8 cellular contexts compared by ENCODE assay signal in genomic region chr16:89217388-89218191, GRCh38. TPM values are rescaled to one million over a fixed set of nuclear protein-coding genes. Genes with fewer than 3 reads are reported as not detected.
A peak's percentile ranks its signal among the peaks of the same experiment; 100 is the strongest.
DNase-seq lines count a peak whose midpoint lies in the region; ATAC-seq lines count a peak whose summit lies in the region.

TSS of gene ZNF778 (plus strand) at chr16:89217703. CDS start at chr16:89221128, 3,425 bp downstream.

- H3K9ac ChIP-seq in neuronal stem cell (ENCODE audit: low read depth, low read length, poor library complexity) = peak within 1 kb of the TSS; percentile 91

- peak within 1 kb of the TSS; percentile 97 for H3K18ac ChIP-seq in neuronal stem cell (ENCODE audit: low read length)

- peaks cover 4% of the 10 kb centered on the region for H3K79me1 ChIP-seq in neuronal stem cell (ENCODE audit: low read depth, low read length)

- no peaks in the 10 kb centered on the region for H3K9me3 Mint-ChIP-seq in IgD-negative memory B cell

- peaks cover 3% of the 10 kb centered on the region; the same call in 1 of the 2 replicates for H3K4me1 ChIP-seq in SJCRH30
- H3K4me1 ChIP-seq in neuronal stem cell (ENCODE audit: control insufficient read depth in 2 of 2, insufficient read depth in 1 of 2, low read depth in 1 of 2, low read length in 2 of 2) = peaks cover 3 to 4% of the 10 kb centered on the region in 2 donors

- peak within 1 kb of the TSS; percentile 81 to 94 (median 88) for H3K4me3 Mint-ChIP-seq in IgD-negative memory B cell

- WGBS in neuronal stem cell (ENCODE audit: extremely low coverage in 2 of 2, insufficient read length in 2 of 2, insufficient replicate concordance in 1 of 2), 2 donors = no CpG with 5 or more reads among the region's 91 CpGs

- no peaks in the 10 kb centered on the region for H3K27me3 ChIP-seq in SJCRH30
- peaks cover 0 to 2% (median 0%) of the 10 kb centered on the region in 3 experiments for H3K27me3 ChIP-seq in neuronal stem cell (ENCODE audit: control insufficient read depth in 3 of 3, insufficient read depth in 3 of 3, low read depth in 1 of 3, low read length in 3 of 3)

- peaks cover 27% of the 10 kb centered on the region for H3K36me3 ChIP-seq in SJCRH30
- peaks cover 11 to 23% of the 10 kb centered on the region in 2 donors for H3K36me3 ChIP-seq in neuronal stem cell (replicated peaks in 1 of 2; ENCODE audit: control insufficient read depth in 2 of 2, insufficient read depth in 2 of 2, low read length in 2 of 2)

- H3K9me3 ChIP-seq in SJCRH30 (replicated peaks) (no peaks in the 10 kb centered on the region), neuronal stem cell (replicated peaks in 1 of 2; ENCODE audit: control insufficient read depth in 2 of 2, insufficient read depth in 1 of 2, low read depth in 1 of 2, low read length in 2 of 2) (no peaks in the 10 kb centered on the region)

- H3K23ac ChIP-seq in neuronal stem cell (ENCODE audit: low read depth, low read length, poor library complexity) = peak within 1 kb of the TSS; percentile 80

- H3K4me2 ChIP-seq in neuronal stem cell (ENCODE audit: insufficient read depth, low read length, poor library complexity, severe bottlenecking) = peak within 1 kb of the TSS; percentile 82

- no peak within 1 kb of the TSS for H3K14ac ChIP-seq in neuronal stem cell (ENCODE audit: low read length)

- DNase-seq in DMS153 treated with DMSO at 0.1 percent for 48 hours (lab: John Stamatoyannopoulos, UW; ENCODE audit: unreplicated experiment) (peak; percentile 58), SJCRH30 (peak; percentile 83 to 89), foreskin melanocyte (peak; percentile 79), neuronal stem cell (ENCODE audit: low spot score) (peak; percentile 72), stromal cell of bone marrow (ENCODE audit: low read depth) (peak; percentile 70)
- peak; percentile 52 to 70 (median 54) for DNase-seq in activated naive CD4-positive, alpha-beta T cell (lab: John Stamatoyannopoulos, UW)

- H3K4ac ChIP-seq in neuronal stem cell (ENCODE audit: low read length) = no peak within 1 kb of the TSS

- peak within 1 kb of the TSS; percentile 88 for H4K8ac ChIP-seq in neuronal stem cell (ENCODE audit: low read depth, low read length)

- no peak within 1 kb of the TSS for H2BK120ac ChIP-seq in neuronal stem cell (ENCODE audit: low read depth, low read length)

- peak; percentile 71 for ATAC-seq in GM21526 (IDR thresholded peaks at IDR 0.05; ENCODE audit: low FRiP score, unreplicated experiment)

- peaks cover 11 to 16% (median 14%) of the 10 kb centered on the region in 3 donors for H3K4me1 Mint-ChIP-seq in IgD-negative memory B cell

- H4K91ac ChIP-seq in neuronal stem cell (ENCODE audit: low read depth, low read length, poor library complexity) = no peak within 1 kb of the TSS

- H2AFZ ChIP-seq in neuronal stem cell (ENCODE audit: low read length) = peak within 1 kb of the TSS; percentile 100

- peak within 1 kb of the TSS; percentile 75 for H3K27ac ChIP-seq in SJCRH30
- H3K27ac ChIP-seq in neuronal stem cell (replicated peaks; ENCODE audit: low read length) = peak within 1 kb of the TSS; percentile 36

- no peak within 1 kb of the TSS for H2BK15ac ChIP-seq in neuronal stem cell (ENCODE audit: low read length)

- H2BK5ac ChIP-seq in neuronal stem cell (ENCODE audit: low read length) = no peak within 1 kb of the TSS

- H2AK5ac ChIP-seq in neuronal stem cell (ENCODE audit: low read depth, low read length) = no peak within 1 kb of the TSS

- no peaks in the 10 kb centered on the region for H3K27me3 Mint-ChIP-seq in IgD-negative memory B cell

- H3K36me3 Mint-ChIP-seq in IgD-negative memory B cell = peaks cover under 1% of the 10 kb centered on the region

- H2BK12ac ChIP-seq in neuronal stem cell (ENCODE audit: low read length) = no peak within 1 kb of the TSS

- H3K4me3 ChIP-seq in SJCRH30 (peak within 1 kb of the TSS; percentile 98), neuronal stem cell (ENCODE audit: low read length in 2 of 2) (peak within 1 kb of the TSS; percentile 92 to 97)

- peak within 1 kb of the TSS; percentile 71 to 98 (median 87) for H3K27ac Mint-ChIP-seq in IgD-negative memory B cell

RNA-seq across cellular contexts. Expression of gene ZNF778, which starts in this region (rescaled TPM):
- polyA plus RNA-seq in IgD-negative memory B cell = 1.3 TPM
- 24.1 and 33.5 TPM in 2 replicates for total RNA-seq in SJCRH30 (2014; rRNA removed; shearing (Covaris generic))
- polyA plus RNA-seq in neuronal stem cell (2013, experiment 1 of 2) = 7.7 TPM
- 8.7 TPM for polyA plus RNA-seq in neuronal stem cell (2013, experiment 2 of 2)

Comparison
In these comparisons a context has a peak if more than half of its experiments do, and no peak if none do; other contexts are left out.
1. Peak in every context shown above with its lines: DNase-seq, ATAC-seq, H3K4me3 ChIP-seq and H3K27ac ChIP-seq.